1 cellular context compared by ENCODE assay signal in the genomic region with DNA sequence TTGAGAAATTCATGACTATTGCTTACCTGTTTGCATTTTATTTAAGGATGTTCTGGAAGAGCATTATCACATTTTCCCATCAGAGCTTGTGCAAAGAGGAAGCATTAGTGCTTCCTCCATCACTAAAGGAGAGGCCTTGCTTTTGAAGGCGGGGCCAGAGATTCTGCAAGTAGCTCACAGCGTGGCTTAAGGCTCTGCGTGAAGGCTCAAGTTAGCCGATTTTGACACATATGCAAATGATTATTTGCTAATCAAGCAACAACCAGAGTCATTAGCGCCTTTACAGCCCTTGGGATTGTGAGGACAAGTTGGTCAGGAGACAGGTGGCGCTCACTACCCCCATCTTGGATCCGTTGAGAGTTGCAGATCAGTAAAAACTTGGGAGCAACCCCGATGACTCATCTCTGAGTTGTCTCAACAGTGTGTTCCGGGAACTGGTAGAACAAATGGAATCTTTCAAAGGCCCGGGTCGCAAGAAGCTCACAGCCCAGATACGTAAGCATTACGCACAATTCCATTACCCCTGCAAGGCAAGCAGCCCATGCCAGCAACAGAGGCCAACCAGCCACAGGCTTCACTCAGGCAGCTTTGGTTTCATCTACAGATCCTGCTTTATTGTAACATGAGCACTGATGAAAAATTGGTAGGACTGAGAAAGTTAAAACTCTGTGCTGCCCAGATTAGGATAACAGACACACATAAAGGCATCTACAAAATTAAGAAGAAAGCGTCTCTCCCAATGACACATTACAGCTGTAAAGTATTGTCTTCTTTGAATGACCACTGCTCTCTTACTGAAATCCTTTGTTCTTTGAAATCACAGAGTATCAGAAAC.
TF ChIP-seq lines count a peak whose summit lies in the region.

No MANE protein-coding gene starts in this region.

TF ChIP-seq in HepG2, 621 proteins besides CTCF, POLR2A, EP300 and RAD21 (continues in another document):
- TF ChIP-seq ZNF337 (CRISPR knock-in tag; IDR thresholded peaks at IDR 0.05; ENCODE audit: borderline replicate concordance, low read depth) (no peak), ZSCAN22 (CRISPR knock-in tag; IDR thresholded peaks at IDR 0.05) (no peak), ZBTB38 (CRISPR knock-in tag; IDR thresholded peaks at IDR 0.05) (peak; percentile 81), MED1 (CRISPR knock-in tag; IDR thresholded peaks at IDR 0.05) (peak; percentile 71), KAT8 (CRISPR knock-in tag; IDR thresholded peaks at IDR 0.05) (peak; percentile 87), MIER2 (CRISPR knock-in tag; IDR thresholded peaks at IDR 0.05) (no peak), GTF3A (CRISPR knock-in tag; conservative IDR thresholded peaks at IDR 0.05) (no peak), KLF15 (CRISPR knock-in tag; IDR thresholded peaks at IDR 0.05; ENCODE audit: borderline replicate concordance) (no peak), ZNF260 (CRISPR knock-in tag; IDR thresholded peaks at IDR 0.05; ENCODE audit: borderline replicate concordance, low read depth) (no peak), ZNF354B (CRISPR knock-in tag; IDR thresholded peaks at IDR 0.05) (0 out of 2 replicates have a peak, but pooled peaks have one; percentile 18), ZNF253 (CRISPR knock-in tag; IDR thresholded peaks at IDR 0.05; ENCODE audit: borderline replicate concordance) (no peak; the same call in 1 of the 2 replicates), FOSL1 (CRISPR knock-in tag; IDR thresholded peaks at IDR 0.05; ENCODE audit: borderline replicate concordance) (peak; percentile 99), ZZZ3 (CRISPR knock-in tag; IDR thresholded peaks at IDR 0.05; ENCODE audit: borderline replicate concordance) (peak; percentile 7; the same call in 1 of the 2 replicates), PHF5A (CRISPR knock-in tag; IDR thresholded peaks at IDR 0.05; ENCODE audit: low read depth, unreplicated experiment) (peak; percentile 73), ZSCAN30 (CRISPR knock-in tag; IDR thresholded peaks at IDR 0.05) (no peak), SNRNP70 (IDR thresholded peaks at IDR 0.05; ENCODE audit: low read depth, low read length) (no peak), ZNF234 (CRISPR knock-in tag; conservative IDR thresholded peaks at IDR 0.05) (no peak), TOPORS (CRISPR knock-in tag; IDR thresholded peaks at IDR 0.05) (peak; percentile 11; the same call in 1 of the 2 replicates), NFE2 (CRISPR knock-in tag; IDR thresholded peaks at IDR 0.05) (no peak), RBM22 (optimal IDR thresholded peaks at IDR 0.05; ENCODE audit: low read length) (no peak), SRF (IDR thresholded peaks at IDR 0.05; ENCODE audit: low read depth, low read length) (peak; percentile 39; the same call in 1 of the 2 replicates), HNRNPL (IDR thresholded peaks at IDR 0.05; ENCODE audit: low read depth, low read length) (no peak), ZMAT3 (CRISPR knock-in tag; conservative IDR thresholded peaks at IDR 0.05) (0 out of 2 replicates have a peak, but pooled peaks have one; percentile 8), RBM39 (IDR thresholded peaks at IDR 0.05; ENCODE audit: low read depth, low read length, poor library complexity, severe bottlenecking) (no peak), ZNF816 (CRISPR knock-in tag; IDR thresholded peaks at IDR 0.05; ENCODE audit: borderline replicate concordance) (0 out of 2 replicates have a peak, but pooled peaks have one; percentile 14), ATRX (CRISPR knock-in tag; IDR thresholded peaks at IDR 0.05; ENCODE audit: borderline replicate concordance) (0 out of 2 replicates have a peak, but pooled peaks have one; percentile 85)
- TF ChIP-seq, protein P1, sequence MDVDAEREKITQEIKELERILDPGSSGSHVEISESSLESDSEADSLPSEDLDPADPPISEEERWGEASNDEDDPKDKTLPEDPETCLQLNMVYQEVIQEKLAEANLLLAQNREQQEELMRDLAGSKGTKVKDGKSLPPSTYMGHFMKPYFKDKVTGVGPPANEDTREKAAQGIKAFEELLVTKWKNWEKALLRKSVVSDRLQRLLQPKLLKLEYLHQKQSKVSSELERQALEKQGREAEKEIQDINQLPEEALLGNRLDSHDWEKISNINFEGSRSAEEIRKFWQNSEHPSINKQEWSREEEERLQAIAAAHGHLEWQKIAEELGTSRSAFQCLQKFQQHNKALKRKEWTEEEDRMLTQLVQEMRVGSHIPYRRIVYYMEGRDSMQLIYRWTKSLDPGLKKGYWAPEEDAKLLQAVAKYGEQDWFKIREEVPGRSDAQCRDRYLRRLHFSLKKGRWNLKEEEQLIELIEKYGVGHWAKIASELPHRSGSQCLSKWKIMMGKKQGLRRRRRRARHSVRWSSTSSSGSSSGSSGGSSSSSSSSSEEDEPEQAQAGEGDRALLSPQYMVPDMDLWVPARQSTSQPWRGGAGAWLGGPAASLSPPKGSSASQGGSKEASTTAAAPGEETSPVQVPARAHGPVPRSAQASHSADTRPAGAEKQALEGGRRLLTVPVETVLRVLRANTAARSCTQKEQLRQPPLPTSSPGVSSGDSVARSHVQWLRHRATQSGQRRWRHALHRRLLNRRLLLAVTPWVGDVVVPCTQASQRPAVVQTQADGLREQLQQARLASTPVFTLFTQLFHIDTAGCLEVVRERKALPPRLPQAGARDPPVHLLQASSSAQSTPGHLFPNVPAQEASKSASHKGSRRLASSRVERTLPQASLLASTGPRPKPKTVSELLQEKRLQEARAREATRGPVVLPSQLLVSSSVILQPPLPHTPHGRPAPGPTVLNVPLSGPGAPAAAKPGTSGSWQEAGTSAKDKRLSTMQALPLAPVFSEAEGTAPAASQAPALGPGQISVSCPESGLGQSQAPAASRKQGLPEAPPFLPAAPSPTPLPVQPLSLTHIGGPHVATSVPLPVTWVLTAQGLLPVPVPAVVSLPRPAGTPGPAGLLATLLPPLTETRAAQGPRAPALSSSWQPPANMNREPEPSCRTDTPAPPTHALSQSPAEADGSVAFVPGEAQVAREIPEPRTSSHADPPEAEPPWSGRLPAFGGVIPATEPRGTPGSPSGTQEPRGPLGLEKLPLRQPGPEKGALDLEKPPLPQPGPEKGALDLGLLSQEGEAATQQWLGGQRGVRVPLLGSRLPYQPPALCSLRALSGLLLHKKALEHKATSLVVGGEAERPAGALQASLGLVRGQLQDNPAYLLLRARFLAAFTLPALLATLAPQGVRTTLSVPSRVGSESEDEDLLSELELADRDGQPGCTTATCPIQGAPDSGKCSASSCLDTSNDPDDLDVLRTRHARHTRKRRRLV (CRISPR knock-in tag; IDR thresholded peaks at IDR 0.05), result peak; percentile 25
- TF ChIP-seq, protein P2, sequence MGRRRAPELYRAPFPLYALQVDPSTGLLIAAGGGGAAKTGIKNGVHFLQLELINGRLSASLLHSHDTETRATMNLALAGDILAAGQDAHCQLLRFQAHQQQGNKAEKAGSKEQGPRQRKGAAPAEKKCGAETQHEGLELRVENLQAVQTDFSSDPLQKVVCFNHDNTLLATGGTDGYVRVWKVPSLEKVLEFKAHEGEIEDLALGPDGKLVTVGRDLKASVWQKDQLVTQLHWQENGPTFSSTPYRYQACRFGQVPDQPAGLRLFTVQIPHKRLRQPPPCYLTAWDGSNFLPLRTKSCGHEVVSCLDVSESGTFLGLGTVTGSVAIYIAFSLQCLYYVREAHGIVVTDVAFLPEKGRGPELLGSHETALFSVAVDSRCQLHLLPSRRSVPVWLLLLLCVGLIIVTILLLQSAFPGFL (CRISPR knock-in tag; IDR thresholded peaks at IDR 0.05), result no peak
- TF ChIP-seq, protein P3, sequence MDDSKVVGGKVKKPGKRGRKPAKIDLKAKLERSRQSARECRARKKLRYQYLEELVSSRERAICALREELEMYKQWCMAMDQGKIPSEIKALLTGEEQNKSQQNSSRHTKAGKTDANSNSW (CRISPR knock-in tag; IDR thresholded peaks at IDR 0.05; ENCODE audit: borderline replicate concordance), result peak; percentile 28; the same call in 1 of the 2 replicates
- TF ChIP-seq, protein P4, sequence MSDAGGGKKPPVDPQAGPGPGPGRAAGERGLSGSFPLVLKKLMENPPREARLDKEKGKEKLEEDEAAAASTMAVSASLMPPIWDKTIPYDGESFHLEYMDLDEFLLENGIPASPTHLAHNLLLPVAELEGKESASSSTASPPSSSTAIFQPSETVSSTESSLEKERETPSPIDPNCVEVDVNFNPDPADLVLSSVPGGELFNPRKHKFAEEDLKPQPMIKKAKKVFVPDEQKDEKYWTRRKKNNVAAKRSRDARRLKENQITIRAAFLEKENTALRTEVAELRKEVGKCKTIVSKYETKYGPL (CRISPR knock-in tag; IDR thresholded peaks at IDR 0.05), result peak; percentile 53; the same call in 1 of the 2 replicates
- TF ChIP-seq, protein P5, sequence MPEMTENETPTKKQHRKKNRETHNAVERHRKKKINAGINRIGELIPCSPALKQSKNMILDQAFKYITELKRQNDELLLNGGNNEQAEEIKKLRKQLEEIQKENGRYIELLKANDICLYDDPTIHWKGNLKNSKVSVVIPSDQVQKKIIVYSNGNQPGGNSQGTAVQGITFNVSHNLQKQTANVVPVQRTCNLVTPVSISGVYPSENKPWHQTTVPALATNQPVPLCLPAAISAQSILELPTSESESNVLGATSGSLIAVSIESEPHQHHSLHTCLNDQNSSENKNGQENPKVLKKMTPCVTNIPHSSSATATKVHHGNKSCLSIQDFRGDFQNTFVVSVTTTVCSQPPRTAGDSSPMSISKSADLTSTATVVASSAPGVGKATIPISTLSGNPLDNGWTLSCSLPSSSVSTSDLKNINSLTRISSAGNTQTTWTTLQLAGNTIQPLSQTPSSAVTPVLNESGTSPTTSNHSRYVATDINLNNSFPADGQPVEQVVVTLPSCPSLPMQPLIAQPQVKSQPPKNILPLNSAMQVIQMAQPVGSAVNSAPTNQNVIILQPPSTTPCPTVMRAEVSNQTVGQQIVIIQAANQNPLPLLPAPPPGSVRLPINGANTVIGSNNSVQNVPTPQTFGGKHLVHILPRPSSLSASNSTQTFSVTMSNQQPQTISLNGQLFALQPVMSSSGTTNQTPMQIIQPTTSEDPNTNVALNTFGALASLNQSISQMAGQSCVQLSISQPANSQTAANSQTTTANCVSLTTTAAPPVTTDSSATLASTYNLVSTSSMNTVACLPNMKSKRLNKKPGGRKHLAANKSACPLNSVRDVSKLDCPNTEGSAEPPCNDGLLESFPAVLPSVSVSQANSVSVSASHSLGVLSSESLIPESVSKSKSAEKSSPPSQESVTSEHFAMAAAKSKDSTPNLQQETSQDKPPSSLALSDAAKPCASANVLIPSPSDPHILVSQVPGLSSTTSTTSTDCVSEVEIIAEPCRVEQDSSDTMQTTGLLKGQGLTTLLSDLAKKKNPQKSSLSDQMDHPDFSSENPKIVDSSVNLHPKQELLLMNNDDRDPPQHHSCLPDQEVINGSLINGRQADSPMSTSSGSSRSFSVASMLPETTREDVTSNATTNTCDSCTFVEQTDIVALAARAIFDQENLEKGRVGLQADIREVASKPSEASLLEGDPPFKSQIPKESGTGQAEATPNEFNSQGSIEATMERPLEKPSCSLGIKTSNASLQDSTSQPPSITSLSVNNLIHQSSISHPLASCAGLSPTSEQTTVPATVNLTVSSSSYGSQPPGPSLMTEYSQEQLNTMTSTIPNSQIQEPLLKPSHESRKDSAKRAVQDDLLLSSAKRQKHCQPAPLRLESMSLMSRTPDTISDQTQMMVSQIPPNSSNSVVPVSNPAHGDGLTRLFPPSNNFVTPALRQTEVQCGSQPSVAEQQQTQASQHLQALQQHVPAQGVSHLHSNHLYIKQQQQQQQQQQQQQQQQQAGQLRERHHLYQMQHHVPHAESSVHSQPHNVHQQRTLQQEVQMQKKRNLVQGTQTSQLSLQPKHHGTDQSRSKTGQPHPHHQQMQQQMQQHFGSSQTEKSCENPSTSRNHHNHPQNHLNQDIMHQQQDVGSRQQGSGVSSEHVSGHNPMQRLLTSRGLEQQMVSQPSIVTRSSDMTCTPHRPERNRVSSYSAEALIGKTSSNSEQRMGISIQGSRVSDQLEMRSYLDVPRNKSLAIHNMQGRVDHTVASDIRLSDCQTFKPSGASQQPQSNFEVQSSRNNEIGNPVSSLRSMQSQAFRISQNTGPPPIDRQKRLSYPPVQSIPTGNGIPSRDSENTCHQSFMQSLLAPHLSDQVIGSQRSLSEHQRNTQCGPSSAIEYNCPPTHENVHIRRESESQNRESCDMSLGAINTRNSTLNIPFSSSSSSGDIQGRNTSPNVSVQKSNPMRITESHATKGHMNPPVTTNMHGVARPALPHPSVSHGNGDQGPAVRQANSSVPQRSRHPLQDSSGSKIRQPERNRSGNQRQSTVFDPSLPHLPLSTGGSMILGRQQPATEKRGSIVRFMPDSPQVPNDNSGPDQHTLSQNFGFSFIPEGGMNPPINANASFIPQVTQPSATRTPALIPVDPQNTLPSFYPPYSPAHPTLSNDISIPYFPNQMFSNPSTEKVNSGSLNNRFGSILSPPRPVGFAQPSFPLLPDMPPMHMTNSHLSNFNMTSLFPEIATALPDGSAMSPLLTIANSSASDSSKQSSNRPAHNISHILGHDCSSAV (CRISPR knock-in tag; IDR thresholded peaks at IDR 0.05; ENCODE audit: borderline replicate concordance), result no peak
- TF ChIP-seq, protein P6, sequence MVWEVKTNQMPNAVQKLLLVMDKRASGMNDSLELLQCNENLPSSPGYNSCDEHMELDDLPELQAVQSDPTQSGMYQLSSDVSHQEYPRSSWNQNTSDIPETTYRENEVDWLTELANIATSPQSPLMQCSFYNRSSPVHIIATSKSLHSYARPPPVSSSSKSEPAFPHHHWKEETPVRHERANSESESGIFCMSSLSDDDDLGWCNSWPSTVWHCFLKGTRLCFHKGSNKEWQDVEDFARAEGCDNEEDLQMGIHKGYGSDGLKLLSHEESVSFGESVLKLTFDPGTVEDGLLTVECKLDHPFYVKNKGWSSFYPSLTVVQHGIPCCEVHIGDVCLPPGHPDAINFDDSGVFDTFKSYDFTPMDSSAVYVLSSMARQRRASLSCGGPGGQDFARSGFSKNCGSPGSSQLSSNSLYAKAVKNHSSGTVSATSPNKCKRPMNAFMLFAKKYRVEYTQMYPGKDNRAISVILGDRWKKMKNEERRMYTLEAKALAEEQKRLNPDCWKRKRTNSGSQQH (CRISPR knock-in tag; IDR thresholded peaks at IDR 0.05; ENCODE audit: low read depth), result no peak
- TF ChIP-seq, protein P7, sequence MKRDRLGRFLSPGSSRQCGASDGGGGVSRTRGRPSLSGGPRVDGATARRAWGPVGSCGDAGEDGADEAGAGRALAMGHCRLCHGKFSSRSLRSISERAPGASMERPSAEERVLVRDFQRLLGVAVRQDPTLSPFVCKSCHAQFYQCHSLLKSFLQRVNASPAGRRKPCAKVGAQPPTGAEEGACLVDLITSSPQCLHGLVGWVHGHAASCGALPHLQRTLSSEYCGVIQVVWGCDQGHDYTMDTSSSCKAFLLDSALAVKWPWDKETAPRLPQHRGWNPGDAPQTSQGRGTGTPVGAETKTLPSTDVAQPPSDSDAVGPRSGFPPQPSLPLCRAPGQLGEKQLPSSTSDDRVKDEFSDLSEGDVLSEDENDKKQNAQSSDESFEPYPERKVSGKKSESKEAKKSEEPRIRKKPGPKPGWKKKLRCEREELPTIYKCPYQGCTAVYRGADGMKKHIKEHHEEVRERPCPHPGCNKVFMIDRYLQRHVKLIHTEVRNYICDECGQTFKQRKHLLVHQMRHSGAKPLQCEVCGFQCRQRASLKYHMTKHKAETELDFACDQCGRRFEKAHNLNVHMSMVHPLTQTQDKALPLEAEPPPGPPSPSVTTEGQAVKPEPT (CRISPR knock-in tag; IDR thresholded peaks at IDR 0.05; ENCODE audit: low read depth), result peak; percentile 80; the same call in 1 of the 2 replicates
